8 cellular contexts compared by ENCODE assay signal in the genomic region with DNA sequence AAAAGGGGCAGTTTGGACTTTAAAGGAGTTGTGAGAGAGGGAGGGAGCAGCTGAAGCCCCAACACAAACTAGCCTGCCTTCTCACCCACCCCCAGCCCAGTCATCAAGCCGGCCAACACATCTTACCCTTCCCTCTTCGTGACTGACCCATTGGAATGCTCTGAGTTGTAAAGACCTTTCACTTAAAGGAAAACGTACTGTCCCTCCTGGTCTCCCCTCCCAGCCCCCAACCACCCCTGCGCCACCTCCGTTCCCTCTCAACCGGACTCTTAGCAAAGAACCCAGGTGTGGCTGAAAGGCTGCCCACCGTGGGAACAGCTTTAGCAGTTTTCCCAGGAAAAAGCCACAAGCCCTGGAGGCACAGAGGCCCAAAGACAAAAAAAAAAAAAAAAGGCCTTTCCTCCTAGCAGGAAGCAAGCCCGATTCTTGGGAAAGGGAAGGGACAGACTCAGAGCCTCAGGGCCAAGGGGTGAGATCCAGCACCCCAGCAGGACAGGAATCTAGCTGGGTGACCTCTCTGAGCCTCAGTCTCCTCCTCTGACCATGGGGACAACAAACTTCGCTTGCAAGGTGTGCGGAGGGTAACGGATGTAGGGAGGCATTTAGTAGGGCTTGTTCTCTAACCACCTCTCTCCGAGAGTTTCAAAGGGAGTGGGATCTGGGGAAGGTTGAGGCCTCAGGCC. TPM values are rescaled to one million over a fixed set of nuclear protein-coding genes. Genes with fewer than 3 reads are reported as not detected.
DNase-seq lines count a peak whose midpoint lies in the region; ATAC-seq and TF ChIP-seq lines count a peak whose summit lies in the region.

No MANE protein-coding gene starts in this region.

- CTCF ChIA-PET in activated CD8-positive, alpha-beta T cell treated with anti-CD3 and anti-CD28 coated beads, Interleukin-2, amount 10 ng/mL, durations not matched to agents 7 days and 5 days (lab: Charles Lee): interaction anchor here (1.3 to 1.8 kb wide), 2 partner anchors 10 to 267 kb away, joined by 4 read pairs; no protein-coding TSS in a partner anchor

- peak overlapping the region; percentile 38 for H3K4me3 ChIP-seq in retinal pigment epithelial cell (ENCODE audit: low read length)

- no peak overlapping the region for H3K27ac Mint-ChIP-seq in activated CD8-positive, alpha-beta T cell treated with anti-CD3 and anti-CD28 coated beads, Interleukin-2, amount 10 ng/mL, durations not matched to agents 7 days and 5 days

- peaks cover 44% of the 10 kb centered on the region for H3K27me3 Mint-ChIP-seq in activated CD8-positive, alpha-beta T cell treated with anti-CD3 and anti-CD28 coated beads, Interleukin-2, amount 10 ng/mL, durations not matched to agents 7 days and 5 days (ENCODE audit: low read depth)

- POLR2A ChIA-PET in activated CD8-positive, alpha-beta T cell treated with anti-CD3 and anti-CD28 coated beads, Interleukin-2, amount 10 ng/mL, durations not matched to agents 7 days and 5 days (lab: Charles Lee): interaction anchor here (0.7 kb wide), 1 partner anchor 258 kb away, joined by 3 read pairs; no protein-coding TSS in a partner anchor

- H3K4me1 Mint-ChIP-seq in activated CD8-positive, alpha-beta T cell treated with anti-CD3 and anti-CD28 coated beads, Interleukin-2, amount 10 ng/mL, durations not matched to agents 7 days and 5 days (ENCODE audit: low read depth): peaks cover 7% of the 10 kb centered on the region

- H3K9me3 Mint-ChIP-seq in activated CD8-positive, alpha-beta T cell treated with anti-CD3 and anti-CD28 coated beads, Interleukin-2, amount 10 ng/mL, durations not matched to agents 7 days and 5 days (ENCODE audit: insufficient read depth): no peaks in the 10 kb centered on the region

- peak overlapping the region; percentile 67 for H3K4me3 Mint-ChIP-seq in activated CD8-positive, alpha-beta T cell treated with anti-CD3 and anti-CD28 coated beads, Interleukin-2, amount 10 ng/mL, durations not matched to agents 7 days and 5 days

- ATAC-seq in activated CD8-positive, alpha-beta T cell treated with anti-CD3 and anti-CD28 coated beads, Interleukin-2, amount 10 ng/mL, durations not matched to agents 7 days and 5 days: no peak
- ATAC-seq in HG02623 (IDR thresholded peaks at IDR 0.05; ENCODE audit: unreplicated experiment) (no peak), GM19395 (IDR thresholded peaks at IDR 0.05; ENCODE audit: unreplicated experiment) (no peak)

- H3K36me3 Mint-ChIP-seq in activated CD8-positive, alpha-beta T cell treated with anti-CD3 and anti-CD28 coated beads, Interleukin-2, amount 10 ng/mL, durations not matched to agents 7 days and 5 days (ENCODE audit: low read depth): no peaks in the 10 kb centered on the region

- DNase-seq in ELF-1 (ENCODE audit: low read depth, low spot score) (peak; percentile 73), hepatic stellate cell (ENCODE audit: low spot score) (peak; percentile 8), retinal pigment epithelial cell (ENCODE audit: low read depth) (no peak), NCI-H2196 treated with DMSO at 0.1 percent for 48 hours (lab: John Stamatoyannopoulos, UW; ENCODE audit: unreplicated experiment) (no peak), COR-L47 (lab: John Stamatoyannopoulos, UW) (no peak)
- no peak for DNase-seq in activated CD8-positive, alpha-beta T cell treated with anti-CD3 and anti-CD28 coated beads, Interleukin-2, amount 10 ng/mL, durations not matched to agents 7 days and 5 days

- TF ChIP-seq CTCF in retinal pigment epithelial cell (conservative IDR thresholded peaks at IDR 0.05; ENCODE audit: low read depth, low read length): no peak

RNA-seq across cellular contexts. Expression of a gene that starts 2.4 kb away (rescaled TPM):
- not detected for total RNA-seq in activated CD8-positive, alpha-beta T cell treated with anti-CD3 and anti-CD28 coated beads, Interleukin-2, amount 10 ng/mL, durations not matched to agents 7 days and 5 days

Comparison
In these comparisons a context has a peak if more than half of its experiments do, and no peak if none do; other contexts are left out.
1. DNase-seq: peak in ELF-1 (single experiment) and hepatic stellate cell (single experiment); none in activated CD8-positive, alpha-beta T cell treated with anti-CD3 and anti-CD28 coated beads, Interleukin-2, amount 10 ng/mL, durations not matched to agents 7 days and 5 days (single experiment), retinal pigment epithelial cell (single experiment), NCI-H2196 treated with DMSO at 0.1 percent for 48 hours (single experiment) and COR-L47 (single experiment).